16 cellular contexts compared by ENCODE assay signal in the genomic region with DNA sequence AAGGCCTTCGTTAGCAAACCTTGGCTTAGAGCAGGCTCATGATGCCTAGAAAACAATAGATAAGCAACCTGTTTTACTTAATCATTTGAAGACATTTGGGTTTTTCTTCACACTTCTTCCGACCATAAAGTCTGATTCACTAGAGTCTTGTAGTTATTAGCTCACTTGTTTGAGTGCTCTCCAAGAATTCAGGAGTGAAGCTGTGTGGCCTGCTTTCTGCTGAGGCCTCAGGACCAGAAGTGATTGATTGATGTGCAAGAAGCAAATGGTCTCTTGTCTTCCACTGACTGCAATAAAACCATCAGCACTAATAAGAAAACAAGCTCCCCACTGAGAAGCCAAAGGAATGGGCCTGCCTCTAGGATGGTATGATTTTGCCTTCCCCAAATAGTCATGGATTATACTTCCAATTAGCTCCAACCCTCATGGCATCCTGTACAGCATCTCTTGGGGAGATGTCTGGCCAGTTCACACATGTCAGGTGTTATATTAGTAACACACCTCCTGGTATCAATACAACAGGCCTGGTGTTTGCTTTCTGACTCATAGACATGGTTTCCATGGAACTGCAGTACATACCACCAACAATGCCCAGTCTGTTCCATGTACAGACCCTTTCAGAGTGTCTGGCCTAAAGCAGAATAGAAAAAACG.
DNase-seq lines count a peak whose midpoint lies in the region; ATAC-seq, FAIRE-seq and TF ChIP-seq lines count a peak whose summit lies in the region.
"Had no signal": no experiment of that assay in that cellular context is flagged by ENCODE, and none has a peak within 500 bp of the region (broad histone marks: within the 10 kb centered on the region; RNA-seq: fewer than 3 reads in every experiment).

No MANE protein-coding gene starts in this region.

- no peaks in the 10 kb centered on the region for H3K9me3 ChIP-seq in HEK293 (ENCODE audit: control insufficient read depth, insufficient read depth, low read depth, low read length)
- H3K9me3 ChIP-seq in psoas muscle = no peaks in the 10 kb centered on the region
- H3K9me3 ChIP-seq: colonic mucosa, sigmoid colon had no signal

- no peak for TF ChIP-seq CTCF in HEK293 (tag by site-specific recombination; IDR thresholded peaks at IDR 0.05)
- TF ChIP-seq CTCF in bronchial epithelial cell (IDR thresholded peaks at IDR 0.05; ENCODE audit: insufficient read depth, low read length, severe bottlenecking) = no peak
- no peak for TF ChIP-seq CTCF in progenitor cell of endocrine pancreas (IDR thresholded peaks at IDR 0.05; ENCODE audit: unreplicated experiment)
- no peak for TF ChIP-seq CTCF in psoas muscle (IDR thresholded peaks at IDR 0.05)
- TF ChIP-seq CTCF in glutamatergic neuron (IDR thresholded peaks at IDR 0.05; ENCODE audit: partially characterized antibody, unreplicated experiment) = no peak

- H3K9me3 Mint-ChIP-seq in progenitor cell of endocrine pancreas (ENCODE audit: low read depth) (no peaks in the 10 kb centered on the region), glutamatergic neuron (ENCODE audit: unreplicated experiment) (no peaks in the 10 kb centered on the region)

- CTCF ChIA-PET in HEK293 (lab: Yijun Ruan, JAX) = interaction anchor here (0.5 to 1.5 kb wide), 3 partner anchors 8 to 452 kb away, joined by 3 to 7 read pairs (median 4); no protein-coding TSS in a partner anchor

- H3K36me3 Mint-ChIP-seq in progenitor cell of endocrine pancreas (ENCODE audit: insufficient read depth) (no peaks in the 10 kb centered on the region), glutamatergic neuron (ENCODE audit: unreplicated experiment) (no peaks in the 10 kb centered on the region)

- ATAC-seq in psoas muscle = no peak
- no peak for ATAC-seq in HG02588 (IDR thresholded peaks at IDR 0.05; ENCODE audit: unreplicated experiment)

- peak; percentile 93 for DNase-seq in NCI-H69 (lab: John Stamatoyannopoulos, UW)
- peak; percentile 87 for DNase-seq in bronchial epithelial cell (ENCODE audit: low read depth)
- DNase-seq in progenitor cell of endocrine pancreas (ENCODE audit: low spot score, unreplicated experiment) = no peak
- DNase-seq in psoas muscle = no peak
- no peak for DNase-seq in glutamatergic neuron
- DNase-seq: activated CD4-positive, alpha-beta T cell treated with anti-CD3 and anti-CD28 coated beads for 4 hours; activated gamma-delta T cell; colonic mucosa; GOT3; NCI-H1417 treated with DMSO at 0.1 percent for 48 hours; NCI-H226; SHP77 treated with DMSO at 0.1 percent for 48 hours; sigmoid colon; stimulated activated CD4-positive, alpha-beta T cell treated with anti-CD3 and anti-CD28 coated beads, Interleukin-2, amount 100 ng/mL, for 48 hours had no signal

- POLR2A ChIA-PET in HEK293 (lab: Yijun Ruan, JAX) = no interaction called here

- H3K4me1 Mint-ChIP-seq in progenitor cell of endocrine pancreas (ENCODE audit: low read depth) (peaks cover 16% of the 10 kb centered on the region), glutamatergic neuron (ENCODE audit: low read depth, unreplicated experiment) (no peaks in the 10 kb centered on the region)

- no peak overlapping the region for H3K4me3 Mint-ChIP-seq in progenitor cell of endocrine pancreas (ENCODE audit: low read depth)
- H3K4me3 Mint-ChIP-seq in glutamatergic neuron (ENCODE audit: unreplicated experiment) = no peak overlapping the region

- H3K4me1 ChIP-seq in HEK293 (ENCODE audit: control insufficient read depth, insufficient read depth, low read length) = no peaks in the 10 kb centered on the region
- no peaks in the 10 kb centered on the region for H3K4me1 ChIP-seq in psoas muscle
- H3K4me1 ChIP-seq: colonic mucosa had no signal

- H3K4me3 ChIP-seq in HEK293 (ENCODE audit: low read depth, low read length) (no peak overlapping the region), bronchial epithelial cell (ENCODE audit: low read depth, low read length) (no peak overlapping the region), psoas muscle (no peak overlapping the region)
- H3K4me3 ChIP-seq: colonic mucosa, sigmoid colon had no signal

- H3K27ac ChIP-seq in HEK293 (ENCODE audit: extremely low read depth, low read depth, low read length) = no peak overlapping the region
- no peak overlapping the region for H3K27ac ChIP-seq in psoas muscle
- H3K27ac ChIP-seq: colonic mucosa, sigmoid colon had no signal

- 80 to 85% (median 83%) methylated on average over 3 of the region's 3 CpGs for WGBS in psoas muscle, 3 donors

- no peak for FAIRE-seq in bronchial epithelial cell (lab: Jason Lieb, UNC)

- H3K36me3 ChIP-seq in HEK293 (ENCODE audit: control insufficient read depth in 2 of 2, insufficient read depth in 1 of 2, low read length in 2 of 2) = no peaks in the 10 kb centered on the region
- H3K36me3 ChIP-seq in bronchial epithelial cell (ENCODE audit: control insufficient read depth, insufficient read depth, low read length) = no peaks in the 10 kb centered on the region
- no peaks in the 10 kb centered on the region for H3K36me3 ChIP-seq in psoas muscle (ENCODE audit: insufficient read depth in 1 of 2, low read depth in 1 of 2)
- H3K36me3 ChIP-seq: colonic mucosa, sigmoid colon had no signal

- H3K27ac Mint-ChIP-seq in progenitor cell of endocrine pancreas = peak overlapping the region; percentile 87
- H3K27ac Mint-ChIP-seq in glutamatergic neuron (ENCODE audit: unreplicated experiment) = no peak overlapping the region

- H3K27me3 Mint-ChIP-seq in progenitor cell of endocrine pancreas = no peaks in the 10 kb centered on the region
- H3K27me3 Mint-ChIP-seq in glutamatergic neuron (ENCODE audit: unreplicated experiment) = no peaks in the 10 kb centered on the region

- intact Hi-C loops in psoas muscle (cut with DNase I) = no loop called here

- H3K27me3 ChIP-seq in bronchial epithelial cell (ENCODE audit: control insufficient read depth, insufficient read depth, low read length) (no peaks in the 10 kb centered on the region), psoas muscle (ENCODE audit: insufficient read depth in 3 of 3, low read length in 2 of 3) (no peaks in the 10 kb centered on the region)
- H3K27me3 ChIP-seq: colonic mucosa, sigmoid colon had no signal

TF ChIP-seq in HEK293, 187 proteins besides CTCF, POLR2A, EP300 and RAD21:
- TF ChIP-seq, protein P1, sequence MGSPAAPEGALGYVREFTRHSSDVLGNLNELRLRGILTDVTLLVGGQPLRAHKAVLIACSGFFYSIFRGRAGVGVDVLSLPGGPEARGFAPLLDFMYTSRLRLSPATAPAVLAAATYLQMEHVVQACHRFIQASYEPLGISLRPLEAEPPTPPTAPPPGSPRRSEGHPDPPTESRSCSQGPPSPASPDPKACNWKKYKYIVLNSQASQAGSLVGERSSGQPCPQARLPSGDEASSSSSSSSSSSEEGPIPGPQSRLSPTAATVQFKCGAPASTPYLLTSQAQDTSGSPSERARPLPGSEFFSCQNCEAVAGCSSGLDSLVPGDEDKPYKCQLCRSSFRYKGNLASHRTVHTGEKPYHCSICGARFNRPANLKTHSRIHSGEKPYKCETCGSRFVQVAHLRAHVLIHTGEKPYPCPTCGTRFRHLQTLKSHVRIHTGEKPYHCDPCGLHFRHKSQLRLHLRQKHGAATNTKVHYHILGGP (tag by site-specific recombination; IDR thresholded peaks at IDR 0.05) = 0 out of 2 replicates have a peak, but pooled peaks have one; percentile 21
- TF ChIP-seq, protein P2, sequence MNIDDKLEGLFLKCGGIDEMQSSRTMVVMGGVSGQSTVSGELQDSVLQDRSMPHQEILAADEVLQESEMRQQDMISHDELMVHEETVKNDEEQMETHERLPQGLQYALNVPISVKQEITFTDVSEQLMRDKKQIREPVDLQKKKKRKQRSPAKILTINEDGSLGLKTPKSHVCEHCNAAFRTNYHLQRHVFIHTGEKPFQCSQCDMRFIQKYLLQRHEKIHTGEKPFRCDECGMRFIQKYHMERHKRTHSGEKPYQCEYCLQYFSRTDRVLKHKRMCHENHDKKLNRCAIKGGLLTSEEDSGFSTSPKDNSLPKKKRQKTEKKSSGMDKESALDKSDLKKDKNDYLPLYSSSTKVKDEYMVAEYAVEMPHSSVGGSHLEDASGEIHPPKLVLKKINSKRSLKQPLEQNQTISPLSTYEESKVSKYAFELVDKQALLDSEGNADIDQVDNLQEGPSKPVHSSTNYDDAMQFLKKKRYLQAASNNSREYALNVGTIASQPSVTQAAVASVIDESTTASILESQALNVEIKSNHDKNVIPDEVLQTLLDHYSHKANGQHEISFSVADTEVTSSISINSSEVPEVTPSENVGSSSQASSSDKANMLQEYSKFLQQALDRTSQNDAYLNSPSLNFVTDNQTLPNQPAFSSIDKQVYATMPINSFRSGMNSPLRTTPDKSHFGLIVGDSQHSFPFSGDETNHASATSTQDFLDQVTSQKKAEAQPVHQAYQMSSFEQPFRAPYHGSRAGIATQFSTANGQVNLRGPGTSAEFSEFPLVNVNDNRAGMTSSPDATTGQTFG (tag by site-specific recombination; IDR thresholded peaks at IDR 0.05; ENCODE audit: borderline replicate concordance) = no peak

Comparison
In these comparisons a context has a peak if more than half of its experiments do, and no peak if none do; other contexts are left out.
1. DNase-seq: peak in NCI-H69 (single experiment) and bronchial epithelial cell (single experiment); none in progenitor cell of endocrine pancreas (single experiment), psoas muscle (0 of 2) and glutamatergic neuron (single experiment).